ENCODE assay signal across 1 cellular context in the genomic region with DNA sequence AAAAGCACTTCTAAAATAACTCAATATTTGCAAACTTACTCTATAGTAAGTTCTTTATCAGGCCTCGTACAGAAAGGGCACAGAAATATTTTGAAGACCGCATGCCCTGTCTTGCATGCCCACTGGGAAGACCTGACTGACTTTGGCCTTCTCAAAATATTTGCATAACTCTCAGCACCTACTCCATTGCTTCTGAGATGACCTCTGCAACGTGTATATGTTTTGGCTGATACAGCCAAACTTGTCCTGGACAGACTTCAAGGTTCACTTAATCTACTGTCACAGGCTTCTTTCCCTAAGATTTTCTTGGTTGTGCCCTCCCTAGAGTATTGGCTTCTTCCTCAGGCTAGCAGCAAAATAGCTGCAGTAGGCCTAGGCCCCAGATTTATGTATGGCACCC.
A peak's percentile ranks its signal among the peaks of the same experiment; 100 is the strongest.
TF ChIP-seq lines count a peak whose summit lies in the region.

No MANE protein-coding gene starts in this region.

TF ChIP-seq in K562, 482 proteins besides CTCF, POLR2A, EP300 and RAD21:
- 0 out of 2 replicates have a peak, but pooled peaks have one; percentile 12 for TF ChIP-seq CBFA2T3 (IDR thresholded peaks at IDR 0.05)
- no peak for TF ChIP-seq ZNF347 (CRISPR knock-in tag; IDR thresholded peaks at IDR 0.05; ENCODE audit: low read depth)
